8 cellular contexts compared by ENCODE assay signal in genomic region chr19:35135389-35135909, GRCh38. TPM values are rescaled to one million over a fixed set of nuclear protein-coding genes. Genes with fewer than 3 reads are reported as not detected.
DNase-seq lines count a peak whose midpoint lies in the region; ATAC-seq and TF ChIP-seq lines count a peak whose summit lies in the region.

No MANE protein-coding gene starts in this region.

- H3K4me3 Mint-ChIP-seq in Calu3 (ENCODE audit: low read depth, unreplicated experiment) = no peak overlapping the region

- TF ChIP-seq CTCF in Calu3 (IDR thresholded peaks at IDR 0.05; ENCODE audit: unreplicated experiment) = peak; percentile 98
- peak; percentile 88 for TF ChIP-seq CTCF in RWPE1 (conservative IDR thresholded peaks at IDR 0.05; ENCODE audit: low read depth)
- TF ChIP-seq CTCF in omental fat pad (IDR thresholded peaks at IDR 0.05) = peak in 2 of 3 donors; percentile 51 to 77
- TF ChIP-seq CTCF in uterus (IDR thresholded peaks at IDR 0.05) = peak; percentile 89 to 93 (median 92)

- peaks cover 27% of the 10 kb centered on the region for H3K4me1 Mint-ChIP-seq in Calu3 (ENCODE audit: low read depth, unreplicated experiment)

- peaks cover 10% of the 10 kb centered on the region for H3K36me3 Mint-ChIP-seq in Calu3 (ENCODE audit: insufficient read depth, unreplicated experiment)

- DNase-seq in Calu3 = peak; percentile 89
- peak in 64 of 76 experiments; percentile 15 to 78 (median 56) for DNase-seq in HUDEP-2 (lab: John Stamatoyannopoulos, UW; ENCODE audit: unreplicated experiment in 76 of 76)
- peak; percentile 77 for DNase-seq in RWPE1 (ENCODE audit: low spot score)
- peak; percentile 73 for DNase-seq in activated naive CD4-positive, alpha-beta T cell treated with Interleukin-2 at 50 U/mL for 16 hours
- peak; percentile 84 for DNase-seq in globus pallidus (ENCODE audit: low spot score)
- DNase-seq in omental fat pad (ENCODE audit: low spot score) = peak; percentile 51
- peak; percentile 86 to 87 for DNase-seq in uterus

- TF ChIP-seq POLR2A in uterus (IDR thresholded peaks at IDR 0.05) = peak in 1 of 2 donors; percentile 28

- intact Hi-C loops in Calu3 (cut with micrococcal nuclease; ENCODE audit: unreplicated experiment) (loop anchor here (1.0 to 2.0 kb wide), 2 partner anchors 21 to 68 kb away; partner anchors contain the start of gene FXYD3), uterus (cut with DNase I; ENCODE audit: low total_unique reads) (no loop called here)

- H3K4me1 ChIP-seq in uterus = no peaks in the 10 kb centered on the region

- peak overlapping the region; percentile 28 to 44 for H3K4me3 ChIP-seq in uterus

- H3K9me3 ChIP-seq in uterus = no peaks in the 10 kb centered on the region

- CTCF ChIA-PET in Calu3 (lab: Charles Lee) = interaction anchor here (1.0 to 2.3 kb wide), 4 partner anchors 18 to 80 kb away, joined by 5 to 13 read pairs (median 8); partner anchors contain the start of gene FXYD3
- CTCF ChIA-PET in RWPE1 (lab: Yijun Ruan, JAX) = interaction anchor here (0.6 to 5.8 kb wide), 14 partner anchors 9 to 505 kb away, joined by 3 to 42 read pairs (median 3); partner anchors contain the start of gene FXYD3

- no peak overlapping the region for H3K27ac Mint-ChIP-seq in Calu3 (ENCODE audit: unreplicated experiment)

- ATAC-seq in omental fat pad (ENCODE audit: low FRiP score) = peak; percentile 63
- no peak for ATAC-seq in GM21423 (IDR thresholded peaks at IDR 0.05; ENCODE audit: unreplicated experiment)

- 0 out of 2 replicates have a peak overlapping the region, but pooled peaks have one; percentile 17 for H3K27ac ChIP-seq in RWPE1
- peak overlapping the region; percentile 80 to 89 for H3K27ac ChIP-seq in uterus

- POLR2A ChIA-PET in RWPE1 (lab: Yijun Ruan, JAX; ENCODE audit: low non-redundant PET) = interaction anchor here (0.6 kb wide), 1 partner anchor 15 kb away, joined by 3 read pairs; no protein-coding TSS in a partner anchor

- H3K27me3 Mint-ChIP-seq in Calu3 (ENCODE audit: unreplicated experiment) = no peaks in the 10 kb centered on the region

- no peaks in the 10 kb centered on the region for H3K27me3 ChIP-seq in uterus

- H3K9me3 Mint-ChIP-seq in Calu3 (ENCODE audit: low read depth, unreplicated experiment) = peaks cover 4% of the 10 kb centered on the region

- no TSS peak for BruUV-seq in Calu3 (replicated peaks; lab: Mats Ljungman, UMichigan)

- H3K36me3 ChIP-seq in uterus = no peaks in the 10 kb centered on the region

RNA-seq across cellular contexts. Expression of gene LGI4, which starts 0.6 kb away (rescaled TPM):
- total RNA-seq in Calu3 (2022) (0.42 and 0.68 TPM in 2 replicates), omental fat pad (10 to 100 TPM in 1 of 4 donors, 1 to 10 TPM in 3; 6.2 to 31.1 (median 8.3) TPM), uterus (10 to 100 TPM in 3 of 4 donors, 1 to 10 TPM in 1; 5.1 to 44.4 (median 19.7) TPM)

RNA-seq across cellular contexts. Expression of gene FXYD1, which starts 3.2 kb away (rescaled TPM):
- total RNA-seq in Calu3 (2022) = 1.6 and 2.0 TPM in 2 replicates
- total RNA-seq in omental fat pad = 10 to 100 TPM; 20.5 to 32.2 (median 25.7) TPM
- 100 to 1,000 TPM in 2 of 4 donors, 10 to 100 TPM in 2; 18.1 to 214 (median 105) TPM for total RNA-seq in uterus

RNA-seq across cellular contexts. Expression of gene FXYD7, which starts 7.6 kb away (rescaled TPM):
- total RNA-seq in Calu3 (2022) (0.90 and 1.3 TPM in 2 replicates), omental fat pad (not detected), uterus (1 to 10 TPM in 1 of 4 donors, under 1 TPM in 1, not detected in 2; 0.83 to 3.7 TPM)

RNA-seq across cellular contexts. Expression of gene FXYD5, which starts 19.1 kb away (rescaled TPM):
- total RNA-seq in Calu3 (2022) = 760 and 802 TPM in 2 replicates
- total RNA-seq in omental fat pad = 100 to 1,000 TPM in 1 of 4 donors, 10 to 100 TPM in 3; 68.9 to 129 (median 88.8) TPM
- 10 to 100 TPM; 10.9 to 86.2 (median 34.2) TPM for total RNA-seq in uterus

RNA-seq across cellular contexts. Expression of gene FXYD3, which starts 19.8 kb away (rescaled TPM):
- 183 and 291 TPM in 2 replicates for total RNA-seq in Calu3 (2022)
- total RNA-seq in omental fat pad = 1 to 10 TPM in 1 of 4 donors, under 1 TPM in 1, not detected in 2; 0.38 to 2.6 TPM
- total RNA-seq in uterus = 1 to 10 TPM; 1.5 to 3.8 (median 1.6) TPM
